In genomic region chr3:184381261-184382224, GRCh38 we compare ENCODE assay signal across 7 cellular contexts. TPM values are rescaled to one million over a fixed set of nuclear protein-coding genes. Genes with fewer than 3 reads are reported as not detected.
DNase-seq lines count a peak whose midpoint lies in the region; ATAC-seq and TF ChIP-seq lines count a peak whose summit lies in the region.
"Had no signal": no experiment of that assay in that cellular context is flagged by ENCODE, and none has a peak within 500 bp of the region (broad histone marks: within the 10 kb centered on the region; RNA-seq: fewer than 3 reads in every experiment).

No MANE protein-coding gene starts in this region.

- peaks cover 0 to 5% (median 0%) of the 10 kb centered on the region in 7 donors for H3K9me3 Mint-ChIP-seq in CD4-positive, CD25-positive, alpha-beta regulatory T cell
- H3K9me3 Mint-ChIP-seq in activated CD8-positive, alpha-beta T cell treated with anti-CD3 and anti-CD28 coated beads, Interleukin-2, amount 10 ng/mL, durations not matched to agents 7 days and 5 days (ENCODE audit: insufficient read depth) = no peaks in the 10 kb centered on the region

- H3K27me3 ChIP-seq in CD4-positive, CD25-positive, alpha-beta regulatory T cell (ENCODE audit: control insufficient read depth, insufficient read depth, low read length) = peaks cover 21% of the 10 kb centered on the region
- H3K27me3 ChIP-seq in mesendoderm (ENCODE audit: insufficient read depth, low read length, poor library complexity) = peaks cover 8% of the 10 kb centered on the region
- H3K27me3 ChIP-seq in testis = no peaks in the 10 kb centered on the region

- no peak overlapping the region for H3K4ac ChIP-seq in mesendoderm (ENCODE audit: low read depth, low read length)

- POLR2A ChIA-PET in activated CD8-positive, alpha-beta T cell treated with anti-CD3 and anti-CD28 coated beads, Interleukin-2, amount 10 ng/mL, durations not matched to agents 7 days and 5 days (lab: Charles Lee) = no interaction called here

- H3K27ac Mint-ChIP-seq in CD4-positive, CD25-positive, alpha-beta regulatory T cell = no peak overlapping the region
- H3K27ac Mint-ChIP-seq in activated CD8-positive, alpha-beta T cell treated with anti-CD3 and anti-CD28 coated beads, Interleukin-2, amount 10 ng/mL, durations not matched to agents 7 days and 5 days = no peak overlapping the region

- no peak for TF ChIP-seq CTCF in testis (IDR thresholded peaks at IDR 0.05)

- H3K79me2 ChIP-seq in mesendoderm (ENCODE audit: control insufficient read depth, insufficient read depth, low read length) = no peaks in the 10 kb centered on the region

- intact Hi-C loops in testis (cut with DNase I; ENCODE audit: low total_unique reads) = no loop called here

- no peaks in the 10 kb centered on the region for H3K36me3 Mint-ChIP-seq in CD4-positive, CD25-positive, alpha-beta regulatory T cell
- no peaks in the 10 kb centered on the region for H3K36me3 Mint-ChIP-seq in activated CD8-positive, alpha-beta T cell treated with anti-CD3 and anti-CD28 coated beads, Interleukin-2, amount 10 ng/mL, durations not matched to agents 7 days and 5 days (ENCODE audit: low read depth)

- no peak for TF ChIP-seq POLR2A in testis (IDR thresholded peaks at IDR 0.05)

- no peak overlapping the region for H2AK5ac ChIP-seq in mesendoderm (ENCODE audit: low read length)

- no CpG with 5 or more reads among the region's 55 CpGs for WGBS in mesendoderm (ENCODE audit: extremely low coverage, insufficient coverage, low lambda C conversion rate)
- 36 to 55% methylated on average over 13 to 53 of the region's 55 CpGs for WGBS in testis, 2 donors

- peaks cover 0 to 16% (median 3%) of the 10 kb centered on the region in 4 donors for H3K4me1 Mint-ChIP-seq in CD4-positive, CD25-positive, alpha-beta regulatory T cell
- peaks cover 3% of the 10 kb centered on the region for H3K4me1 Mint-ChIP-seq in activated CD8-positive, alpha-beta T cell treated with anti-CD3 and anti-CD28 coated beads, Interleukin-2, amount 10 ng/mL, durations not matched to agents 7 days and 5 days (ENCODE audit: low read depth)

- peak overlapping the region; percentile 66 for H3K23ac ChIP-seq in mesendoderm (ENCODE audit: low read length)

- peak overlapping the region in 3 of 4 donors; percentile 41 to 83 (median 58) for H3K4me3 Mint-ChIP-seq in CD4-positive, CD25-positive, alpha-beta regulatory T cell
- no peak overlapping the region for H3K4me3 Mint-ChIP-seq in activated CD8-positive, alpha-beta T cell treated with anti-CD3 and anti-CD28 coated beads, Interleukin-2, amount 10 ng/mL, durations not matched to agents 7 days and 5 days

- no peak overlapping the region for H3K18ac ChIP-seq in mesendoderm (ENCODE audit: low read length)

- H3K27ac ChIP-seq in CD4-positive, CD25-positive, alpha-beta regulatory T cell (ENCODE audit: insufficient read depth, low read length, poor library complexity, severe bottlenecking) = no peak overlapping the region
- H3K27ac ChIP-seq in mesendoderm (ENCODE audit: low read depth, low read length) (no peak overlapping the region), testis (no peak overlapping the region)

- no peak overlapping the region for H4K5ac ChIP-seq in mesendoderm (ENCODE audit: low read length)

- ATAC-seq in CD4-positive, CD25-positive, alpha-beta regulatory T cell (ENCODE audit: low read depth in 2 of 2) = peak in 1 of 2 donors; percentile 36
- ATAC-seq in activated CD8-positive, alpha-beta T cell treated with anti-CD3 and anti-CD28 coated beads, Interleukin-2, amount 10 ng/mL, durations not matched to agents 7 days and 5 days = peak; percentile 38

- no peak overlapping the region for H2BK15ac ChIP-seq in mesendoderm (replicated peaks; ENCODE audit: low read depth)

- no peaks in the 10 kb centered on the region for H3K9me3 ChIP-seq in CD4-positive, CD25-positive, alpha-beta regulatory T cell (ENCODE audit: control insufficient read depth in 2 of 2, low read length in 2 of 2)
- no peaks in the 10 kb centered on the region for H3K9me3 ChIP-seq in testis

- no peaks in the 10 kb centered on the region for H3K79me1 ChIP-seq in mesendoderm (ENCODE audit: low read length)

- H2BK120ac ChIP-seq in mesendoderm (ENCODE audit: low read depth, low read length) = no peak overlapping the region

- no peak for DNase-seq in CD4-positive, CD25-positive, alpha-beta regulatory T cell
- DNase-seq in activated CD8-positive, alpha-beta T cell treated with anti-CD3 and anti-CD28 coated beads, Interleukin-2, amount 10 ng/mL, durations not matched to agents 7 days and 5 days = no peak
- DNase-seq in mesendoderm (peak; percentile 80), NK-92 (lab: John Stamatoyannopoulos, UW; ENCODE audit: unreplicated experiment) (no peak), testis (no peak), AML-193 (lab: John Stamatoyannopoulos, UW) (no peak)
- DNase-seq: PC-3 had no signal

- peaks cover 66% of the 10 kb centered on the region for H3K27me3 Mint-ChIP-seq in CD4-positive, CD25-positive, alpha-beta regulatory T cell
- peaks cover 50% of the 10 kb centered on the region for H3K27me3 Mint-ChIP-seq in activated CD8-positive, alpha-beta T cell treated with anti-CD3 and anti-CD28 coated beads, Interleukin-2, amount 10 ng/mL, durations not matched to agents 7 days and 5 days (ENCODE audit: low read depth)

- peak overlapping the region; percentile 92 for H3K4me2 ChIP-seq in mesendoderm (ENCODE audit: low read length)

- H3K9ac ChIP-seq in mesendoderm (ENCODE audit: low read length) = peak overlapping the region; percentile 34

- H3K36me3 ChIP-seq in CD4-positive, CD25-positive, alpha-beta regulatory T cell (ENCODE audit: control insufficient read depth, insufficient read depth, low read length) = no peaks in the 10 kb centered on the region
- H3K36me3 ChIP-seq in mesendoderm (ENCODE audit: control insufficient read depth, insufficient read depth, low read length) (no peaks in the 10 kb centered on the region), testis (ENCODE audit: low read depth, missing control alignments) (no peaks in the 10 kb centered on the region)

- H3K4me3 ChIP-seq in CD4-positive, CD25-positive, alpha-beta regulatory T cell (ENCODE audit: low read depth, low read length) = no peak overlapping the region
- no peak overlapping the region for H3K4me3 ChIP-seq in mesendoderm (ENCODE audit: low read length)
- no peak overlapping the region for H3K4me3 ChIP-seq in testis

- peaks cover 12% of the 10 kb centered on the region for H3K4me1 ChIP-seq in CD4-positive, CD25-positive, alpha-beta regulatory T cell (ENCODE audit: control insufficient read depth, insufficient read depth, low read length, poor library complexity, severe bottlenecking)
- H3K4me1 ChIP-seq in mesendoderm (ENCODE audit: control insufficient read depth, low read depth, low read length) (peaks cover 7% of the 10 kb centered on the region), testis (peaks cover 15% of the 10 kb centered on the region)

- no peak overlapping the region for H2BK5ac ChIP-seq in mesendoderm (ENCODE audit: low read length)

- H4K8ac ChIP-seq in mesendoderm (ENCODE audit: low read depth, low read length) = no peak overlapping the region

- CTCF ChIA-PET in activated CD8-positive, alpha-beta T cell treated with anti-CD3 and anti-CD28 coated beads, Interleukin-2, amount 10 ng/mL, durations not matched to agents 7 days and 5 days (lab: Charles Lee) = interaction anchor here (0.7 to 2.5 kb wide), 3 partner anchors 10 to 132 kb away, joined by 3 to 11 read pairs (median 4); no protein-coding TSS in a partner anchor

- peak overlapping the region; percentile 49 for H3K56ac ChIP-seq in mesendoderm (ENCODE audit: low read length)

RNA-seq across cellular contexts. Expression of gene CHRD, which starts 1.7 kb away (rescaled TPM):
- not detected for total RNA-seq in CD4-positive, CD25-positive, alpha-beta regulatory T cell
- not detected for polyA plus RNA-seq in CD4-positive, CD25-positive, alpha-beta regulatory T cell
- not detected for total RNA-seq in activated CD8-positive, alpha-beta T cell treated with anti-CD3 and anti-CD28 coated beads, Interleukin-2, amount 10 ng/mL, durations not matched to agents 7 days and 5 days
- polyA plus RNA-seq in mesendoderm (2013, experiment 1 of 2) = 0.20 TPM
- 0.14 TPM for polyA plus RNA-seq in mesendoderm (2013, experiment 2 of 2)
- total RNA-seq in testis = 1 to 10 TPM; 3.5 to 4.3 TPM
- polyA plus RNA-seq in testis (ENCODE audit: insufficient read depth, low read depth, low replicate concordance) = 4.3 TPM
- total RNA-seq: PC-3 had no signal

RNA-seq across cellular contexts. Expression of gene THPO, which starts 3.5 kb away (rescaled TPM):
- total RNA-seq in CD4-positive, CD25-positive, alpha-beta regulatory T cell = not detected
- polyA plus RNA-seq in CD4-positive, CD25-positive, alpha-beta regulatory T cell = not detected
- total RNA-seq in activated CD8-positive, alpha-beta T cell treated with anti-CD3 and anti-CD28 coated beads, Interleukin-2, amount 10 ng/mL, durations not matched to agents 7 days and 5 days = not detected
- polyA plus RNA-seq in mesendoderm (2013, experiment 1 of 2) = 0.44 TPM
- 0.60 TPM for polyA plus RNA-seq in mesendoderm (2013, experiment 2 of 2)
- total RNA-seq in testis = under 1 TPM; 0.71 to 0.93 TPM
- polyA plus RNA-seq in testis (ENCODE audit: insufficient read depth, low read depth, low replicate concordance) = 7.6 TPM
- total RNA-seq: PC-3 had no signal

RNA-seq across cellular contexts. Expression of gene POLR2H, which starts 20.0 kb away (rescaled TPM):
- total RNA-seq in CD4-positive, CD25-positive, alpha-beta regulatory T cell = 39.4 TPM
- 10 to 100 TPM; 56.8 to 64.9 (median 60.3) TPM for polyA plus RNA-seq in CD4-positive, CD25-positive, alpha-beta regulatory T cell
- total RNA-seq in activated CD8-positive, alpha-beta T cell treated with anti-CD3 and anti-CD28 coated beads, Interleukin-2, amount 10 ng/mL, durations not matched to agents 7 days and 5 days = 100 to 1,000 TPM; 101 to 103 TPM
- polyA plus RNA-seq in mesendoderm (2013, experiment 1 of 2) = 89.1 TPM
- 91.1 TPM for polyA plus RNA-seq in mesendoderm (2013, experiment 2 of 2)
- 10 to 100 TPM; 65.0 to 76.4 TPM for total RNA-seq in testis
- 72.2 TPM for polyA plus RNA-seq in testis (ENCODE audit: insufficient read depth, low read depth, low replicate concordance)

RNA-seq across cellular contexts. Expression of gene CLCN2, which starts 20.1 kb away (rescaled TPM):
- 4.7 TPM for total RNA-seq in CD4-positive, CD25-positive, alpha-beta regulatory T cell
- polyA plus RNA-seq in CD4-positive, CD25-positive, alpha-beta regulatory T cell = under 1 TPM in 3 of 4 donors, not detected in 1; 0.30 to 0.59 (median 0.54) TPM
- 1 to 10 TPM; 4.7 to 4.8 TPM for total RNA-seq in activated CD8-positive, alpha-beta T cell treated with anti-CD3 and anti-CD28 coated beads, Interleukin-2, amount 10 ng/mL, durations not matched to agents 7 days and 5 days
- 3.7 TPM for polyA plus RNA-seq in mesendoderm (2013, experiment 1 of 2)
- polyA plus RNA-seq in mesendoderm (2013, experiment 2 of 2) = 3.9 TPM
- 100 to 1,000 TPM in 1 of 2 donors, 10 to 100 TPM in 1; 98.2 to 118 TPM for total RNA-seq in testis
- polyA plus RNA-seq in testis (ENCODE audit: insufficient read depth, low read depth, low replicate concordance) = 46.7 TPM

RNA-seq across cellular contexts. Expression of gene FAM131A, which starts 44.1 kb away (rescaled TPM):
- 13.8 TPM for total RNA-seq in CD4-positive, CD25-positive, alpha-beta regulatory T cell
- polyA plus RNA-seq in CD4-positive, CD25-positive, alpha-beta regulatory T cell = 1 to 10 TPM; 2.0 to 4.3 (median 2.3) TPM
- 1 to 10 TPM; 3.1 to 3.2 TPM for total RNA-seq in activated CD8-positive, alpha-beta T cell treated with anti-CD3 and anti-CD28 coated beads, Interleukin-2, amount 10 ng/mL, durations not matched to agents 7 days and 5 days
- 4.8 TPM for polyA plus RNA-seq in mesendoderm (2013, experiment 1 of 2)
- 5.1 TPM for polyA plus RNA-seq in mesendoderm (2013, experiment 2 of 2)
- 10 to 100 TPM; 75.9 to 77.2 TPM for total RNA-seq in testis
- polyA plus RNA-seq in testis (ENCODE audit: insufficient read depth, low read depth, low replicate concordance) = 28.1 TPM
